13 cellular contexts compared by ENCODE assay signal in the genomic region with DNA sequence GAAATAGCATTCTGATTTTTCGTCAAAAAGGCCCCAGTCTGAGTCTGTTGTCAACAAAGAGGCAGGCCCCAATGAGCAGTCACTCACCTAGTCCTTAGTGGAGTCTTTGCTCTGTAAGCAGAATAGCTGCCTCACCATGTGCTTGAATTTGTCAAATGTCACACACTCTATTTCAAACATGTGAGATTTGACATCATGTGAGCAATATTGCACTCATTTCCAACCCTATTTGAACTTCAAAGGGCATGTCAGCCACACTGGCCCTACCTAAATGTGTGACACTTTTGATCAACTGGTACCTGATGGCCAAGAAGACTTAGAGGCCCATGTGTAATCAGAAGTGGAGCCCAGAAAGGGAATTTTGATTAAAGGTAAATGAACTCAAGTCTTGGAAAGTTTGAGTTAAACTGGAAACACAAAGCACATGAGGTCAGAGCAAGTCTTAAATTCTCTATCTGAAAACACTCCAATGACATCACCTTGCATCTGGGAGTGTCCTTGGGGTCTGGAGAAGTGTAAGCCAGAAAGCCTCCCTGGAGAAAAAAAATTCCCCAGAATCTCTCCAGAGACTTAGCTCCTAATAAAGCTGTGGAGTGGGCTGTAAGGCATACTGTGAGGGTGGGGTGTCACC. TPM values are rescaled to one million over a fixed set of nuclear protein-coding genes. Genes with fewer than 3 reads are reported as not detected.
DNase-seq lines count a peak whose midpoint lies in the region; ATAC-seq, FAIRE-seq and TF ChIP-seq lines count a peak whose summit lies in the region.
"Had no signal": no experiment of that assay in that cellular context is flagged by ENCODE, and none has a peak within 500 bp of the region (broad histone marks: within the 10 kb centered on the region; RNA-seq: fewer than 3 reads in every experiment).

No MANE protein-coding gene starts in this region.

- no peaks in the 10 kb centered on the region for H3K79me1 ChIP-seq in trophoblast cell (ENCODE audit: low read length)

- no peak overlapping the region for H2BK120ac ChIP-seq in trophoblast cell (ENCODE audit: insufficient read depth, low read length, poor library complexity)

- H3K14ac ChIP-seq in trophoblast cell (ENCODE audit: low read length) = no peak overlapping the region

- intact Hi-C loops in endothelial cell of umbilical vein (cut with micrococcal nuclease) = loop anchor here (1.0 to 5.0 kb wide), 6 partner anchors 19 to 197 kb away; no protein-coding TSS in a partner anchor
- intact Hi-C loops in activated CD4-positive, alpha-beta memory T cell treated with anti-CD3 and anti-CD28 coated beads for 36 hours (cut with micrococcal nuclease) = loop anchor here (1.0 to 2.0 kb wide), 2 partner anchors 64 to 119 kb away; no protein-coding TSS in a partner anchor

- H3K9ac ChIP-seq in endothelial cell of umbilical vein (replicated peaks; ENCODE audit: extremely low read depth, insufficient read depth, low read length) (peak overlapping the region; percentile 72), trophoblast cell (ENCODE audit: low read length) (no peak overlapping the region)

- H3K4me3 ChIP-seq in endothelial cell of umbilical vein (replicated peaks in 1 of 3; ENCODE audit: insufficient read depth in 1 of 3, low read depth in 1 of 3, low read length in 3 of 3) = no peak overlapping the region
- no peak overlapping the region for H3K4me3 ChIP-seq in trophoblast cell (ENCODE audit: low read depth, low read length)
- H3K4me3 ChIP-seq: Peyer's patch had no signal

- H3K23ac ChIP-seq in trophoblast cell (ENCODE audit: low read length) = no peak overlapping the region

- ATAC-seq in activated CD4-positive, CD25-positive, alpha-beta regulatory T cell treated with anti-CD3 and anti-CD28 coated beads, Interleukin-2, amount 50 U/mL, for 24 hours = peak; percentile 28 to 45
- no peak for ATAC-seq in HG03565 (IDR thresholded peaks at IDR 0.05; ENCODE audit: unreplicated experiment)

- no peaks in the 10 kb centered on the region for H3K27me3 ChIP-seq in endothelial cell of umbilical vein (ENCODE audit: control insufficient read depth in 2 of 2, insufficient read depth in 2 of 2, low read length in 2 of 2)
- H3K27me3 ChIP-seq in trophoblast cell (ENCODE audit: insufficient read depth, low read length) = no peaks in the 10 kb centered on the region
- H3K27me3 ChIP-seq: Peyer's patch had no signal

- no peak overlapping the region for H3K4me3 Mint-ChIP-seq in activated CD4-positive, alpha-beta memory T cell treated with anti-CD3 and anti-CD28 coated beads for 36 hours

- no peak overlapping the region for H2AK5ac ChIP-seq in trophoblast cell (ENCODE audit: low read length)

- no peak overlapping the region for H2BK12ac ChIP-seq in trophoblast cell (ENCODE audit: low read length)

- dilution Hi-C loops in endothelial cell of umbilical vein (cut with MboI; ENCODE audit: extremely low pct_ligation_motif_present, low sequenced_read_pairs) = no loop called here

- H4K8ac ChIP-seq in trophoblast cell (ENCODE audit: low read depth, low read length) = no peak overlapping the region

- peaks cover 13% of the 10 kb centered on the region for H3K4me1 Mint-ChIP-seq in activated CD4-positive, alpha-beta memory T cell treated with anti-CD3 and anti-CD28 coated beads for 36 hours (ENCODE audit: low read depth)

- no peaks in the 10 kb centered on the region for H3K9me1 ChIP-seq in endothelial cell of umbilical vein (replicated peaks; ENCODE audit: control insufficient read depth, extremely low read depth, insufficient read depth, low read length)

- no peaks in the 10 kb centered on the region for H3K36me3 Mint-ChIP-seq in activated CD4-positive, alpha-beta memory T cell treated with anti-CD3 and anti-CD28 coated beads for 36 hours

- H3K9me3 ChIP-seq in endothelial cell of umbilical vein (replicated peaks; ENCODE audit: control insufficient read depth, insufficient read depth, low read length) = no peaks in the 10 kb centered on the region
- H3K9me3 ChIP-seq in trophoblast cell (ENCODE audit: insufficient read depth, low read depth, low read length) = no peaks in the 10 kb centered on the region
- H3K9me3 ChIP-seq: Peyer's patch had no signal

- no peak overlapping the region for H3K4ac ChIP-seq in trophoblast cell (ENCODE audit: low read depth, low read length)

- H3K4me1 ChIP-seq in endothelial cell of umbilical vein (ENCODE audit: control insufficient read depth, extremely low read depth, insufficient read depth, low read length) = peaks cover 21% of the 10 kb centered on the region
- H3K4me1 ChIP-seq in trophoblast cell (ENCODE audit: control insufficient read depth in 1 of 2, insufficient read depth in 2 of 2, low read length in 2 of 2) = peaks cover 15 to 16% of the 10 kb centered on the region in 2 experiments
- H3K4me1 ChIP-seq: Peyer's patch had no signal

- peaks cover 3% of the 10 kb centered on the region for H3K27me3 Mint-ChIP-seq in activated CD4-positive, alpha-beta memory T cell treated with anti-CD3 and anti-CD28 coated beads for 36 hours

- no peak overlapping the region for H3K18ac ChIP-seq in trophoblast cell (ENCODE audit: low read length)

- CTCF ChIA-PET in endothelial cell of umbilical vein (lab: Charles Lee) = no interaction called here
- CTCF ChIA-PET in activated CD4-positive, alpha-beta memory T cell treated with anti-CD3 and anti-CD28 coated beads for 36 hours (lab: Charles Lee) = no interaction called here

- no peak for DNase-seq in activated CD4-positive, CD25-positive, alpha-beta regulatory T cell (lab: John Stamatoyannopoulos, UW)
- DNase-seq in M059J (ENCODE audit: low read depth) = peak; percentile 89
- no peak for DNase-seq in endothelial cell of umbilical vein (ENCODE audit: low read depth, low spot score)
- peak in 1 of 2 donors; percentile 64 for DNase-seq in trophoblast cell
- no peak for DNase-seq in NCI-H526 treated with DMSO at 0.1 percent for 48 hours (lab: John Stamatoyannopoulos, UW)
- DNase-seq in activated CD4-positive, alpha-beta memory T cell treated with anti-CD3 and anti-CD28 coated beads for 36 hours = no peak
- DNase-seq: foreskin melanocyte; NCI-H187; Peyer's patch; stimulated activated CD4-positive, alpha-beta T cell treated with anti-CD3 and anti-CD28 coated beads, Interleukin-4, amount 100 ng/mL, for 1 hour had no signal

- no peaks in the 10 kb centered on the region for H3K9me3 Mint-ChIP-seq in activated CD4-positive, alpha-beta memory T cell treated with anti-CD3 and anti-CD28 coated beads for 36 hours

- TF ChIP-seq CTCF in endothelial cell of umbilical vein (IDR thresholded peaks at IDR 0.05; ENCODE audit: extremely low read depth in 1 of 2, insufficient read depth in 1 of 2, low read depth in 1 of 2, low read length in 2 of 2) = no peak

- FAIRE-seq in endothelial cell of umbilical vein (lab: Jason Lieb, UNC) = no peak

- POLR2A ChIA-PET in endothelial cell of umbilical vein (lab: Charles Lee) = interaction anchor here (0.6 kb wide), 1 partner anchor 111 kb away, joined by 3 read pairs; no protein-coding TSS in a partner anchor
- POLR2A ChIA-PET in activated CD4-positive, alpha-beta memory T cell treated with anti-CD3 and anti-CD28 coated beads for 36 hours (lab: Charles Lee) = no interaction called here

- no peaks in the 10 kb centered on the region for H3K36me3 ChIP-seq in endothelial cell of umbilical vein (ENCODE audit: control insufficient read depth in 2 of 2, extremely low read depth in 1 of 2, insufficient read depth in 2 of 2, low read length in 2 of 2)
- no peaks in the 10 kb centered on the region for H3K36me3 ChIP-seq in trophoblast cell (ENCODE audit: control insufficient read depth in 1 of 2, insufficient read depth in 2 of 2, low read length in 2 of 2)
- H3K36me3 ChIP-seq: Peyer's patch had no signal

- H4K20me1 ChIP-seq in endothelial cell of umbilical vein (replicated peaks; ENCODE audit: control insufficient read depth, extremely low read depth, insufficient read depth, low read length) = no peaks in the 10 kb centered on the region

- no peak overlapping the region for H4K12ac ChIP-seq in trophoblast cell (ENCODE audit: low read depth, low read length)

- no peak overlapping the region for H4K91ac ChIP-seq in trophoblast cell (ENCODE audit: low read depth, low read length)

- no peak for TF ChIP-seq POLR2A in endothelial cell of umbilical vein (IDR thresholded peaks at IDR 0.05; ENCODE audit: low read depth, low read length)

- peak overlapping the region; percentile 22 for H3K4me2 ChIP-seq in endothelial cell of umbilical vein (ENCODE audit: insufficient read depth, low read length)
- peak overlapping the region; percentile 43 for H3K4me2 ChIP-seq in trophoblast cell (ENCODE audit: low read length)

- no peak overlapping the region for H2BK5ac ChIP-seq in trophoblast cell (ENCODE audit: low read depth, low read length, poor library complexity)

- WGBS in trophoblast cell (ENCODE audit: extremely low coverage, insufficient coverage, insufficient read length) = no CpG with 5 or more reads among the region's 1 CpG

- peak overlapping the region; percentile 21 for H2AFZ ChIP-seq in endothelial cell of umbilical vein (ENCODE audit: low read depth, low read length)
- H2AFZ ChIP-seq in trophoblast cell (ENCODE audit: insufficient read depth, low read length, poor library complexity) = no peak overlapping the region

- no peak overlapping the region for H3K27ac Mint-ChIP-seq in activated CD4-positive, alpha-beta memory T cell treated with anti-CD3 and anti-CD28 coated beads for 36 hours

- no peaks in the 10 kb centered on the region for H3K79me2 ChIP-seq in endothelial cell of umbilical vein (ENCODE audit: control insufficient read depth, insufficient read depth, low read length)
- no peaks in the 10 kb centered on the region for H3K79me2 ChIP-seq in trophoblast cell (ENCODE audit: control insufficient read depth, insufficient read depth, low read length, poor library complexity)

- H3K27ac ChIP-seq in endothelial cell of umbilical vein (ENCODE audit: insufficient read depth, low read depth, low read length) (peak overlapping the region; percentile 89), trophoblast cell (ENCODE audit: low read depth, low read length) (peak overlapping the region; percentile 26)
- H3K27ac ChIP-seq: Peyer's patch had no signal

- BruUV-seq in endothelial cell of umbilical vein (replicated peaks; lab: Mats Ljungman, UMichigan) = no TSS peak

RNA-seq across cellular contexts. Expression of a gene that starts 59.5 kb away (rescaled TPM):
- 0.37 TPM in 1 of 2 replicates, not detected in the other for total RNA-seq in M059J (2014; rRNA removed; shearing (Covaris generic))
- 0.58 and 0.81 TPM in 2 replicates for total RNA-seq in endothelial cell of umbilical vein
- polyA plus RNA-seq in endothelial cell of umbilical vein = 2.4 and 2.8 TPM in 2 replicates
- polyA plus RNA-seq in endothelial cell of umbilical vein (2011; cell fraction: cytosol; rRNA removed) = 1.6 and 2.1 TPM in 2 replicates
- polyA plus RNA-seq in endothelial cell of umbilical vein (2011; cell fraction: nucleus; rRNA removed) = 0.74 and 0.78 TPM in 2 replicates
- polyA plus RNA-seq in endothelial cell of umbilical vein (2012) = 0.54 and 0.56 TPM in 2 replicates
- polyA minus RNA-seq in endothelial cell of umbilical vein = 0.40 and 1.8 TPM in 2 replicates
- not detected for polyA minus RNA-seq in endothelial cell of umbilical vein (2011; cell fraction: cytosol; rRNA and poly(A)+ RNA removed)
- polyA minus RNA-seq in endothelial cell of umbilical vein (2011; cell fraction: nucleus; rRNA and poly(A)+ RNA removed) = 0.38 TPM in 1 of 2 replicates, not detected in the other
- polyA plus RNA-seq in trophoblast cell (2013) = 0.37 and 0.41 TPM in 2 replicates
- under 1 TPM in 1 of 2 experiments, not detected in 1; 0.31 TPM for total RNA-seq in activated CD4-positive, alpha-beta memory T cell treated with anti-CD3 and anti-CD28 coated beads for 36 hours
- total RNA-seq: chondrocyte, Peyer's patch had no signal
